In the genomic region with DNA sequence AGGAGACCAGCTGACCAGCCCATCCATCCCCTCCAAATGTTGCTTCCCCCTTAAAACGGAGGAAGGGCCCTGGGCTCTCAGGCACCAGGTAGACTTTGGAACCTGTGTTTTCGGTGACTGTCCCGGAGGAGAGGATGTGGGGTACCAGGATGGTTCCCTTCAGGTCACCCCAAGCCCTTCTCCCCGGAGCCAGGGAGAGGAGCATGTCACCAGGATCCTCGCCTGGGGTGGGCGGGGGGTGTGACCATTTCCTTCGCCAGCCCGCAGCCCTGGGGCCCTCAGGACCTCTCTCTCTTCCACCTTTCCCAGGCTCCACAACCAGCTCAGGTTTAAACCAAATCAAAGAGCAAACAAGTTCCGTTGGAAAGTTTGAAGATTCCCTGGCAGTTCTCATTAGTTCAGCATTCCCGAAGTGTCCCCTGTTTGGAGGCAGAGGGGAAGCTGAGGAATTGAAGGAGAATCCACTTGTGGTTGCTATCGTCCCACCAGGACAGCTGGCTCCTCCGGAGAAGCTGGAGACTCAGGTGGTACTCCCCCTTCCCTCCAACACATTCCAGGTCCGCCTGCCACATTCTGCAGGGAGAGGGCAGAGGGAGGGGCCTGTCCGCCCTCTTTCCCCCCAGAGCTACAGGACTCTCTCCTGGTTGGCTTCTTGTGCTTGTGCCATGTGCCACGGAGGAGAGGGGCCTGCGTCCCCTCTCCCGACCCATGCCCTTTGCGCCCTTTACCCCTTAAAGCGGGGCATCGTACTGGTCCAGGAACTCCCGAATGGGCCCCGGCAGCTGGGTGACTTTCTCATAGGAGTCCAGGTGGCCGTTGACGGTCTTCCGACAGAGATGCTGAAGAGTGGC, we compare ENCODE assay signal across 7 cellular contexts. TPM values are rescaled to one million over a fixed set of nuclear protein-coding genes. Genes with fewer than 3 reads are reported as not detected.
DNase-seq lines count a peak whose midpoint lies in the region; ATAC-seq, FAIRE-seq and TF ChIP-seq lines count a peak whose summit lies in the region.

No MANE protein-coding gene starts in this region.

- no peak for ATAC-seq in HepG2
- ATAC-seq in GM21423 (IDR thresholded peaks at IDR 0.05; ENCODE audit: unreplicated experiment), result no peak
- ATAC-seq in HG03520 (IDR thresholded peaks at IDR 0.05; ENCODE audit: unreplicated experiment), result no peak

- no peak overlapping the region for H3K9ac ChIP-seq in HUES64 (ENCODE audit: low read depth, low read length)
- H3K9ac ChIP-seq in HepG2 (ENCODE audit: insufficient read depth, low read depth, low read length), result no peak overlapping the region
- peak overlapping the region; percentile 51 to 92 for H3K9ac ChIP-seq in stomach smooth muscle (ENCODE audit: low read length in 2 of 2)

- no peak overlapping the region for H3K27ac ChIP-seq in HUES64 (ENCODE audit: low read depth, low read length)
- peak overlapping the region; percentile 95 to 97 for H3K27ac ChIP-seq in ascending aorta
- no peak overlapping the region for H3K27ac ChIP-seq in HepG2 (ENCODE audit: extremely low read length, insufficient read depth, low read length)
- peak overlapping the region; percentile 31 for H3K27ac ChIP-seq in stomach smooth muscle (ENCODE audit: low read length)

- in situ Hi-C loops in HepG2 (cut with HindIII; ENCODE audit: extremely low pct_ligation_motif_present, low pct_unique_long_range_greater_than_20kb), result no loop called here

- TF ChIP-seq RAD21 in HepG2 (CRISPR knock-in tag; IDR thresholded peaks at IDR 0.05), result no peak

- peak overlapping the region; percentile 54; the same call in 1 of the 2 replicates for H3K4me2 ChIP-seq in HepG2 (ENCODE audit: low read depth, low read length)

- no peaks in the 10 kb centered on the region for H3K9me3 ChIP-seq in HUES64 (ENCODE audit: insufficient read depth, low read depth, low read length)
- H3K9me3 ChIP-seq in ascending aorta, result no peaks in the 10 kb centered on the region
- H3K9me3 ChIP-seq in HepG2 (ENCODE audit: low read length), result no peaks in the 10 kb centered on the region
- H3K9me3 ChIP-seq in stomach smooth muscle (ENCODE audit: control insufficient read depth in 2 of 2, low read length in 2 of 2), result no peaks in the 10 kb centered on the region

- peaks cover 21% of the 10 kb centered on the region; the same call in 1 of the 2 replicates for H4K20me1 ChIP-seq in HepG2 (ENCODE audit: insufficient read depth, low read length)

- CTCF ChIA-PET in HepG2 (lab: Yijun Ruan, JAX; ENCODE audit: low intra/inter-chr PET ratio, low total read pairs), result no interaction called here

- H3K79me2 ChIP-seq in HepG2 (ENCODE audit: insufficient read depth, low read length), result no peaks in the 10 kb centered on the region

- BruUV-seq in HepG2 (replicated peaks; lab: Mats Ljungman, UMichigan), result no TSS peak

- TF ChIP-seq CTCF in ascending aorta (IDR thresholded peaks at IDR 0.05) (no peak), HepG2 (CRISPR knock-in tag; IDR thresholded peaks at IDR 0.05) (no peak)

- DNase-seq in ascending aorta (ENCODE audit: low spot score in 2 of 2) (no peak), HepG2 (ENCODE audit: low spot score) (no peak), hypothalamus (lab: John Stamatoyannopoulos, UW) (no peak)

- peaks cover 52% of the 10 kb centered on the region for H3K4me1 ChIP-seq in HUES64 (ENCODE audit: insufficient read depth, low read length)
- H3K4me1 ChIP-seq in ascending aorta, result peaks cover 7 to 55% of the 10 kb centered on the region in 2 donors
- H3K4me1 ChIP-seq in HepG2 (ENCODE audit: insufficient read depth, low read length), result peaks cover 68% of the 10 kb centered on the region
- H3K4me1 ChIP-seq in stomach smooth muscle (ENCODE audit: control insufficient read depth, insufficient read depth, low read length), result peaks cover 57% of the 10 kb centered on the region

- intact Hi-C loops in ascending aorta (cut with DNase I) (no loop called here), HepG2 (cut with micrococcal nuclease; ENCODE audit: unreplicated experiment) (no loop called here)

- POLR2A ChIA-PET in HepG2 (lab: Yijun Ruan, JAX), result interaction anchor here (0.9 to 1.9 kb wide), 5 partner anchors 17 to 64 kb away, joined by 3 to 6 read pairs (median 4); partner anchors contain the start of gene PGS1

- H3K27me3 ChIP-seq in HUES64 (ENCODE audit: insufficient read depth, low read length) (peaks cover 56% of the 10 kb centered on the region), ascending aorta (no peaks in the 10 kb centered on the region), HepG2 (ENCODE audit: control insufficient read depth in 1 of 2, insufficient read depth in 2 of 2, low read length in 2 of 2) (peaks cover 2 to 54% of the 10 kb centered on the region in 2 experiments; a peak in 3 of 5 replicates), stomach smooth muscle (ENCODE audit: control insufficient read depth in 1 of 2, insufficient read depth in 2 of 2, low read length in 2 of 2) (no peaks in the 10 kb centered on the region)

- peak overlapping the region; percentile 86 for H3K4me3 ChIP-seq in HUES64 (ENCODE audit: low read length)
- H3K4me3 ChIP-seq in ascending aorta, result peak overlapping the region; percentile 83 to 90
- H3K4me3 ChIP-seq in HepG2 (replicated peaks in 1 of 3; ENCODE audit: insufficient read depth in 1 of 3, low read depth in 2 of 3, low read length in 3 of 3), result peak overlapping the region in 1 of 3 experiments; percentile 87; a peak in 2 of 6 replicates
- peak overlapping the region; percentile 82 to 83 for H3K4me3 ChIP-seq in stomach smooth muscle (ENCODE audit: low read length in 2 of 2)

- TF ChIP-seq POLR2A in HepG2 (IDR thresholded peaks at IDR 0.05; ENCODE audit: insufficient read depth in 1 of 2, low read depth in 2 of 2, low read length in 2 of 2), result no peak

- WGBS in HUES64, result 53% methylated on average over 25 of the region's 25 CpGs
- 80% methylated on average over 24 of the region's 25 CpGs for WGBS in HepG2 (ENCODE audit: low lambda C conversion rate)

- H2AFZ ChIP-seq in HepG2 (ENCODE audit: low read length), result no peak overlapping the region

- no peak for FAIRE-seq in HepG2 (lab: Jason Lieb, UNC)

- TF ChIP-seq EP300 in HepG2 (IDR thresholded peaks at IDR 0.05; ENCODE audit: low read depth in 2 of 2, low read length in 2 of 2) (no peak), HepG2 (CRISPR knock-in tag; IDR thresholded peaks at IDR 0.05; ENCODE audit: borderline replicate concordance) (no peak)

- H3K36me3 ChIP-seq in HUES64 (ENCODE audit: insufficient read depth, low read length) (peaks cover 20% of the 10 kb centered on the region), ascending aorta (peaks cover 11 to 29% of the 10 kb centered on the region in 2 donors), HepG2 (replicated peaks in 1 of 2; ENCODE audit: control insufficient read depth in 1 of 2, insufficient read depth in 2 of 2, low read length in 2 of 2) (no peaks in the 10 kb centered on the region; a peak in 1 of 5 replicates), stomach smooth muscle (ENCODE audit: control insufficient read depth in 2 of 2, insufficient read depth in 2 of 2, low read length in 2 of 2) (peaks cover 2 to 24% of the 10 kb centered on the region in 2 donors)

RNA-seq across cellular contexts. Expression of gene SOCS3, which starts 2.0 kb away (rescaled TPM):
- polyA plus RNA-seq in HUES64 (2013, experiment 1 of 2), result 11.4 TPM
- 12.7 TPM for polyA plus RNA-seq in HUES64 (2013, experiment 2 of 2)
- 620 TPM for total RNA-seq in ascending aorta
- 0.66 and 0.77 TPM in 2 replicates for total RNA-seq in HepG2 (2016; rRNA removed; fragmentation: Illumina TruSeq; extraction: Trizol)
- 0.30 and 0.35 TPM in 2 replicates for total RNA-seq in HepG2 (2016; cell fraction: cytosol; rRNA removed; fragmentation: Illumina TruSeq; extraction: Trizol; ENCODE audit: low read depth)
- total RNA-seq in HepG2 (2016; cell fraction: insoluble cytoplasmic fraction; rRNA removed; fragmentation: Illumina TruSeq; extraction: Trizol), result 0.59 and 0.95 TPM in 2 replicates
- 0.83 and 0.93 TPM in 2 replicates for total RNA-seq in HepG2 (2016; cell fraction: membrane; rRNA removed; fragmentation: Illumina TruSeq; extraction: Trizol)
- total RNA-seq in HepG2 (2016; cell fraction: nucleus; rRNA removed; fragmentation: Illumina TruSeq; extraction: Trizol), result 0.66 and 1.2 TPM in 2 replicates
- 2.4 and 3.2 TPM in 2 replicates for polyA plus RNA-seq in HepG2 (2011; rRNA removed)
- polyA plus RNA-seq in HepG2 (2011; cell fraction: cytosol; rRNA removed), result 2.4 and 2.6 TPM in 2 replicates
- polyA plus RNA-seq in HepG2 (2011; cell fraction: nucleus; rRNA removed), result 4.1 and 5.9 TPM in 2 replicates
- polyA plus RNA-seq in HepG2 (2012), result 0.94 and 3.5 TPM in 2 replicates
- polyA plus RNA-seq in HepG2 (2016; cell fraction: cytosol; fragmentation: Illumina TruSeq; extraction: Trizol; ENCODE audit: low read depth), result 0.05 and 0.10 TPM in 2 replicates
- 0.32 and 0.52 TPM in 2 replicates for polyA plus RNA-seq in HepG2 (2016; cell fraction: insoluble cytoplasmic fraction; fragmentation: Illumina TruSeq; extraction: Trizol; ENCODE audit: low read depth)
- polyA plus RNA-seq in HepG2 (2016; cell fraction: membrane; fragmentation: Illumina TruSeq; extraction: Trizol; ENCODE audit: low read depth), result 0.27 and 0.28 TPM in 2 replicates
- polyA plus RNA-seq in HepG2 (2016; cell fraction: nucleus; fragmentation: Illumina TruSeq; extraction: Trizol; ENCODE audit: insufficient read depth, low read depth), result 1.1 and 1.3 TPM in 2 replicates
- 11.0 and 18.7 TPM in 2 replicates for polyA minus RNA-seq in HepG2 (2011; rRNA and poly(A)+ RNA removed; ENCODE audit: low replicate concordance)
- 6.9 and 7.9 TPM in 2 replicates for polyA minus RNA-seq in HepG2 (2011; cell fraction: cytosol; rRNA and poly(A)+ RNA removed)
- polyA minus RNA-seq in HepG2 (2011; cell fraction: nucleus; rRNA and poly(A)+ RNA removed), result 3.5 and 5.2 TPM in 2 replicates

RNA-seq across cellular contexts. Expression of gene PGS1, which starts 20.5 kb away (rescaled TPM):
- polyA plus RNA-seq in HUES64 (2013, experiment 1 of 2), result 20.3 TPM
- polyA plus RNA-seq in HUES64 (2013, experiment 2 of 2), result 21.7 TPM
- total RNA-seq in ascending aorta (41.8 TPM), HepG2 (2016; rRNA removed; fragmentation: Illumina TruSeq; extraction: Trizol) (18.8 and 25.9 TPM in 2 replicates)
- total RNA-seq in HepG2 (2016; cell fraction: cytosol; rRNA removed; fragmentation: Illumina TruSeq; extraction: Trizol; ENCODE audit: low read depth), result 10.8 and 10.9 TPM in 2 replicates
- total RNA-seq in HepG2 (2016; cell fraction: insoluble cytoplasmic fraction; rRNA removed; fragmentation: Illumina TruSeq; extraction: Trizol), result 14.8 and 27.5 TPM in 2 replicates
- 11.3 and 11.9 TPM in 2 replicates for total RNA-seq in HepG2 (2016; cell fraction: membrane; rRNA removed; fragmentation: Illumina TruSeq; extraction: Trizol)
- total RNA-seq in HepG2 (2016; cell fraction: nucleus; rRNA removed; fragmentation: Illumina TruSeq; extraction: Trizol), result 27.4 and 30.7 TPM in 2 replicates
- 31.5 and 42.3 TPM in 2 replicates for polyA plus RNA-seq in HepG2 (2011; rRNA removed)
- polyA plus RNA-seq in HepG2 (2011; cell fraction: cytosol; rRNA removed), result 30.6 and 33.0 TPM in 2 replicates
- polyA plus RNA-seq in HepG2 (2011; cell fraction: nucleus; rRNA removed), result 151 and 153 TPM in 2 replicates
- 18.3 and 27.7 TPM in 2 replicates for polyA plus RNA-seq in HepG2 (2012)
- polyA plus RNA-seq in HepG2 (2016; cell fraction: cytosol; fragmentation: Illumina TruSeq; extraction: Trizol; ENCODE audit: low read depth), result 2.9 and 3.9 TPM in 2 replicates
- polyA plus RNA-seq in HepG2 (2016; cell fraction: insoluble cytoplasmic fraction; fragmentation: Illumina TruSeq; extraction: Trizol; ENCODE audit: low read depth), result 12.8 and 16.5 TPM in 2 replicates
- polyA plus RNA-seq in HepG2 (2016; cell fraction: membrane; fragmentation: Illumina TruSeq; extraction: Trizol; ENCODE audit: low read depth), result 6.1 and 6.7 TPM in 2 replicates
- 50.4 and 56.8 TPM in 2 replicates for polyA plus RNA-seq in HepG2 (2016; cell fraction: nucleus; fragmentation: Illumina TruSeq; extraction: Trizol; ENCODE audit: insufficient read depth, low read depth)
- polyA minus RNA-seq in HepG2 (2011; rRNA and poly(A)+ RNA removed; ENCODE audit: low replicate concordance), result 49.2 and 54.3 TPM in 2 replicates
- polyA minus RNA-seq in HepG2 (2011; cell fraction: cytosol; rRNA and poly(A)+ RNA removed), result 13.6 and 15.2 TPM in 2 replicates
- 58.3 and 63.7 TPM in 2 replicates for polyA minus RNA-seq in HepG2 (2011; cell fraction: nucleus; rRNA and poly(A)+ RNA removed)

Comparison
In these comparisons a context has a peak if more than half of its experiments do, and no peak if none do; other contexts are left out.
1. H3K27ac ChIP-seq: peak in ascending aorta (2 of 2) and stomach smooth muscle (single experiment); none in HUES64 (single experiment) and HepG2 (single experiment).
2. H3K9ac ChIP-seq: peak in stomach smooth muscle (2 of 2); none in HUES64 (single experiment) and HepG2 (single experiment).
3. RNA of gene SOCS3, which starts 2.0 kb away (total RNA-seq): 620 TPM in ascending aorta (single experiment); 0.30 to 1.2 TPM in HepG2; every median in the first group is over 100 times any median in the second.